8 cellular contexts compared by ENCODE assay signal in genomic region chr6:155171747-155172191, GRCh38.
DNase-seq lines count a peak whose midpoint lies in the region; ATAC-seq and TF ChIP-seq lines count a peak whose summit lies in the region.

No MANE protein-coding gene starts in this region.

- no peaks in the 10 kb centered on the region for H3K36me3 ChIP-seq in CD8-positive, alpha-beta memory T cell (ENCODE audit: insufficient read depth, low read length)
- H3K36me3 ChIP-seq in GM23338 (ENCODE audit: insufficient read depth) (no peaks in the 10 kb centered on the region), Panc1 (ENCODE audit: control insufficient read depth, insufficient read depth, low read length) (no peaks in the 10 kb centered on the region), HAP-1 (replicated peaks) (no peaks in the 10 kb centered on the region)

- CTCF ChIA-PET in CD8-positive, alpha-beta memory T cell (lab: Charles Lee) = interaction anchor here (1.1 to 5.3 kb wide), 6 partner anchors 9 to 894 kb away, joined by 3 to 24 read pairs (median 4); no protein-coding TSS in a partner anchor
- CTCF ChIA-PET in Panc1 (lab: Charles Lee) = interaction anchor here (0.6 to 1.6 kb wide), 3 partner anchors 90 to 496 kb away, joined by 5 to 7 read pairs (median 5); no protein-coding TSS in a partner anchor

- POLR2A ChIA-PET in CD8-positive, alpha-beta memory T cell (lab: Charles Lee) = interaction anchor here (0.6 to 0.7 kb wide), 2 partner anchors 16 to 143 kb away, joined by 3 read pairs; no protein-coding TSS in a partner anchor
- POLR2A ChIA-PET in Panc1 (lab: Charles Lee) = interaction anchor here (0.6 kb wide), 1 partner anchor 87 kb away, joined by 3 read pairs; no protein-coding TSS in a partner anchor

- H3K9me3 Mint-ChIP-seq in CD8-positive, alpha-beta memory T cell = no peaks in the 10 kb centered on the region
- no peaks in the 10 kb centered on the region for H3K9me3 Mint-ChIP-seq in GM23338

- H3K9me3 ChIP-seq in CD8-positive, alpha-beta memory T cell (ENCODE audit: low read length) = no peaks in the 10 kb centered on the region
- H3K9me3 ChIP-seq in Panc1 (ENCODE audit: control insufficient read depth, insufficient read depth, low read depth, low read length) (no peaks in the 10 kb centered on the region), HAP-1 (no peaks in the 10 kb centered on the region)

- H3K36me3 Mint-ChIP-seq in CD8-positive, alpha-beta memory T cell = peaks cover 0 to 1% (median 0%) of the 10 kb centered on the region in 3 donors
- no peaks in the 10 kb centered on the region; the same call in 2 of the 3 replicates for H3K36me3 Mint-ChIP-seq in GM23338 (ENCODE audit: low read depth)

- no TSS peak for BruUV-seq in Panc1 (replicated peaks; lab: Mats Ljungman, UMichigan)

- DNase-seq in CD8-positive, alpha-beta memory T cell = no peak
- DNase-seq in GM23338 (ENCODE audit: low spot score) (no peak), Panc1 (ENCODE audit: low read depth, low spot score) (no peak), left ventricle myocardium superior (no peak), NCI-H128 (lab: John Stamatoyannopoulos, UW; ENCODE audit: unreplicated experiment) (no peak), HAP-1 (ENCODE audit: low spot score in 2 of 2) (no peak), HuH-7 (ENCODE audit: low spot score) (no peak)

- no peaks in the 10 kb centered on the region for H3F3A ChIP-seq in GM23338 (replicated peaks; ENCODE audit: low read depth)

- H3K27me3 Mint-ChIP-seq in CD8-positive, alpha-beta memory T cell = no peaks in the 10 kb centered on the region
- H3K27me3 Mint-ChIP-seq in GM23338 (ENCODE audit: insufficient read depth, low read depth, poor library complexity) = peaks cover 2% of the 10 kb centered on the region

- peak overlapping the region; percentile 3 for H3K4me3 ChIP-seq in CD8-positive, alpha-beta memory T cell (ENCODE audit: low read length)
- no peak overlapping the region for H3K4me3 ChIP-seq in GM23338
- H3K4me3 ChIP-seq in Panc1 (ENCODE audit: low read depth in 2 of 2, low read length in 2 of 2) = peak overlapping the region; percentile 9 to 27; a peak in 3 of 4 replicates
- H3K4me3 ChIP-seq in HAP-1 = no peak overlapping the region

- intact Hi-C loops in Panc1 (cut with micrococcal nuclease; ENCODE audit: unreplicated experiment) = loop anchor here (5.0 kb wide), 3 partner anchors 164 to 494 kb away; no protein-coding TSS in a partner anchor
- intact Hi-C loops in left ventricle myocardium superior (cut with micrococcal nuclease) = loop anchor here (5.0 to 10.0 kb wide), 2 partner anchors 247 to 304 kb away; no protein-coding TSS in a partner anchor

- peak overlapping the region; percentile 55 to 91 (median 70) for H3K4me3 Mint-ChIP-seq in CD8-positive, alpha-beta memory T cell
- H3K4me3 Mint-ChIP-seq in GM23338 = no peak overlapping the region

- H3K4me1 ChIP-seq in CD8-positive, alpha-beta memory T cell (ENCODE audit: insufficient read depth, low read length) = peaks cover 16% of the 10 kb centered on the region
- H3K4me1 ChIP-seq in GM23338 (ENCODE audit: insufficient read depth) (peaks cover 30% of the 10 kb centered on the region), Panc1 (ENCODE audit: control insufficient read depth, insufficient read depth, low read length) (peaks cover 37% of the 10 kb centered on the region), HAP-1 (peaks cover 33% of the 10 kb centered on the region)

- in situ Hi-C loops in Panc1 (cut with HindIII; ENCODE audit: low pct_unique_long_range_greater_than_20kb, low sequenced_read_pairs) = no loop called here
- in situ Hi-C loops in HAP-1 (cut with MboI; ENCODE audit: low sequenced_read_pairs) = no loop called here

- H3K27me3 ChIP-seq in CD8-positive, alpha-beta memory T cell (ENCODE audit: insufficient read depth, low read length, poor library complexity, severe bottlenecking) = no peaks in the 10 kb centered on the region
- H3K27me3 ChIP-seq in GM23338 (ENCODE audit: insufficient read depth) (no peaks in the 10 kb centered on the region), Panc1 (ENCODE audit: control insufficient read depth, insufficient read depth, low read length) (no peaks in the 10 kb centered on the region), HAP-1 (ENCODE audit: low read depth) (no peaks in the 10 kb centered on the region)

- H3K9me2 ChIP-seq in GM23338 (ENCODE audit: insufficient read depth) = no peaks in the 10 kb centered on the region

- no peaks in the 10 kb centered on the region for H4K20me1 ChIP-seq in GM23338 (replicated peaks; ENCODE audit: insufficient read depth)

- peak overlapping the region; percentile 83 to 98 (median 94) for H3K27ac Mint-ChIP-seq in CD8-positive, alpha-beta memory T cell
- H3K27ac Mint-ChIP-seq in GM23338 = no peak overlapping the region

- no peak for ATAC-seq in GM23338
- peak; percentile 19 for ATAC-seq in Panc1
- peak; percentile 17 for ATAC-seq in left ventricle myocardium superior
- no peak for ATAC-seq in HG03439 (IDR thresholded peaks at IDR 0.05; ENCODE audit: unreplicated experiment)

- H3K4me1 Mint-ChIP-seq in CD8-positive, alpha-beta memory T cell = peaks cover 22 to 39% (median 39%) of the 10 kb centered on the region in 3 donors
- peaks cover 28% of the 10 kb centered on the region for H3K4me1 Mint-ChIP-seq in GM23338

- TF ChIP-seq CTCF in GM23338 (conservative IDR thresholded peaks at IDR 0.05; ENCODE audit: low read depth in 2 of 2) (no peak), Panc1 (IDR thresholded peaks at IDR 0.05) (no peak)

- H2AFZ ChIP-seq in GM23338 = no peak overlapping the region

- peak overlapping the region; percentile 71 for H3K27ac ChIP-seq in CD8-positive, alpha-beta memory T cell (ENCODE audit: low read depth, low read length)
- peak overlapping the region; percentile 12 for H3K27ac ChIP-seq in GM23338 (ENCODE audit: low read depth)
- peak overlapping the region; percentile 82 for H3K27ac ChIP-seq in Panc1 (ENCODE audit: low read length)

- no peaks in the 10 kb centered on the region for H3K79me2 ChIP-seq in GM23338 (replicated peaks; ENCODE audit: insufficient read depth)

- H3K4me2 ChIP-seq in GM23338 = 0 out of 2 replicates have a peak overlapping the region, but pooled peaks have one; percentile 17

TF ChIP-seq in GM23338, 12 proteins besides CTCF, POLR2A, EP300 and RAD21 (continues in another document):
- no peak for TF ChIP-seq POLR2AphosphoS5 (IDR thresholded peaks at IDR 0.05; ENCODE audit: low read depth)
- no peak for TF ChIP-seq ZNF331 (CRISPR knock-in tag; IDR thresholded peaks at IDR 0.05; ENCODE audit: low read depth)
- no peak for TF ChIP-seq CREB1 (CRISPR knock-in tag; IDR thresholded peaks at IDR 0.05; ENCODE audit: low read depth)
- TF ChIP-seq, protein P1, sequence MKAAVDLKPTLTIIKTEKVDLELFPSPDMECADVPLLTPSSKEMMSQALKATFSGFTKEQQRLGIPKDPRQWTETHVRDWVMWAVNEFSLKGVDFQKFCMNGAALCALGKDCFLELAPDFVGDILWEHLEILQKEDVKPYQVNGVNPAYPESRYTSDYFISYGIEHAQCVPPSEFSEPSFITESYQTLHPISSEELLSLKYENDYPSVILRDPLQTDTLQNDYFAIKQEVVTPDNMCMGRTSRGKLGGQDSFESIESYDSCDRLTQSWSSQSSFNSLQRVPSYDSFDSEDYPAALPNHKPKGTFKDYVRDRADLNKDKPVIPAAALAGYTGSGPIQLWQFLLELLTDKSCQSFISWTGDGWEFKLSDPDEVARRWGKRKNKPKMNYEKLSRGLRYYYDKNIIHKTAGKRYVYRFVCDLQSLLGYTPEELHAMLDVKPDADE (IDR thresholded peaks at IDR 0.05) = no peak
- TF ChIP-seq EZH2 (IDR thresholded peaks at IDR 0.05; ENCODE audit: low read depth, unreplicated experiment) = no peak
- TF ChIP-seq STAT1 (IDR thresholded peaks at IDR 0.05; ENCODE audit: unreplicated experiment) = no peak
- TF ChIP-seq, protein P2, sequence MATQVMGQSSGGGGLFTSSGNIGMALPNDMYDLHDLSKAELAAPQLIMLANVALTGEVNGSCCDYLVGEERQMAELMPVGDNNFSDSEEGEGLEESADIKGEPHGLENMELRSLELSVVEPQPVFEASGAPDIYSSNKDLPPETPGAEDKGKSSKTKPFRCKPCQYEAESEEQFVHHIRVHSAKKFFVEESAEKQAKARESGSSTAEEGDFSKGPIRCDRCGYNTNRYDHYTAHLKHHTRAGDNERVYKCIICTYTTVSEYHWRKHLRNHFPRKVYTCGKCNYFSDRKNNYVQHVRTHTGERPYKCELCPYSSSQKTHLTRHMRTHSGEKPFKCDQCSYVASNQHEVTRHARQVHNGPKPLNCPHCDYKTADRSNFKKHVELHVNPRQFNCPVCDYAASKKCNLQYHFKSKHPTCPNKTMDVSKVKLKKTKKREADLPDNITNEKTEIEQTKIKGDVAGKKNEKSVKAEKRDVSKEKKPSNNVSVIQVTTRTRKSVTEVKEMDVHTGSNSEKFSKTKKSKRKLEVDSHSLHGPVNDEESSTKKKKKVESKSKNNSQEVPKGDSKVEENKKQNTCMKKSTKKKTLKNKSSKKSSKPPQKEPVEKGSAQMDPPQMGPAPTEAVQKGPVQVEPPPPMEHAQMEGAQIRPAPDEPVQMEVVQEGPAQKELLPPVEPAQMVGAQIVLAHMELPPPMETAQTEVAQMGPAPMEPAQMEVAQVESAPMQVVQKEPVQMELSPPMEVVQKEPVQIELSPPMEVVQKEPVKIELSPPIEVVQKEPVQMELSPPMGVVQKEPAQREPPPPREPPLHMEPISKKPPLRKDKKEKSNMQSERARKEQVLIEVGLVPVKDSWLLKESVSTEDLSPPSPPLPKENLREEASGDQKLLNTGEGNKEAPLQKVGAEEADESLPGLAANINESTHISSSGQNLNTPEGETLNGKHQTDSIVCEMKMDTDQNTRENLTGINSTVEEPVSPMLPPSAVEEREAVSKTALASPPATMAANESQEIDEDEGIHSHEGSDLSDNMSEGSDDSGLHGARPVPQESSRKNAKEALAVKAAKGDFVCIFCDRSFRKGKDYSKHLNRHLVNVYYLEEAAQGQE (IDR thresholded peaks at IDR 0.05; ENCODE audit: unreplicated experiment) = no peak

Comparison
In these comparisons a context has a peak if more than half of its experiments do, and no peak if none do; other contexts are left out.
1. H3K27ac ChIP-seq: peak in every context shown above with its lines; median percentile 82 in Panc1; 71 in CD8-positive, alpha-beta memory T cell; 12 in GM23338.
2. H3K4me3 ChIP-seq: peak in CD8-positive, alpha-beta memory T cell (single experiment) and Panc1 (2 of 2); none in GM23338 (single experiment) and HAP-1 (single experiment).
3. ATAC-seq: peak in Panc1 (single experiment) and left ventricle myocardium superior (single experiment); none in GM23338 (single experiment) and HG03439 (single experiment).